8 cellular contexts compared by ENCODE assay signal in genomic region chr20:51563141-51563596, GRCh38. TPM values are rescaled to one million over a fixed set of nuclear protein-coding genes. Genes with fewer than 3 reads are reported as not detected.
DNase-seq lines count a peak whose midpoint lies in the region; ATAC-seq and TF ChIP-seq lines count a peak whose summit lies in the region.

No MANE protein-coding gene starts in this region.

- H3K9me3 Mint-ChIP-seq in activated naive CD8-positive, alpha-beta T cell (ENCODE audit: low read depth): no peaks in the 10 kb centered on the region
- H3K9me3 Mint-ChIP-seq in activated naive CD8-positive, alpha-beta T cell treated with anti-CD3 and anti-CD28 coated beads for 36 hours: no peaks in the 10 kb centered on the region
- no peaks in the 10 kb centered on the region for H3K9me3 Mint-ChIP-seq in endodermal cell

- TF ChIP-seq POLR2A in vagina (IDR thresholded peaks at IDR 0.05): no peak

- H3K9me3 ChIP-seq in endodermal cell (ENCODE audit: control insufficient read depth, low read length): no peaks in the 10 kb centered on the region
- H3K9me3 ChIP-seq in muscle layer of duodenum (ENCODE audit: control insufficient read depth in 1 of 2, low read length in 2 of 2): no peaks in the 10 kb centered on the region
- H3K9me3 ChIP-seq in vagina: no peaks in the 10 kb centered on the region

- H3K4me1 ChIP-seq in endodermal cell (ENCODE audit: control insufficient read depth, insufficient read depth, low read length) (peaks cover 6% of the 10 kb centered on the region), muscle layer of duodenum (ENCODE audit: control insufficient read depth in 1 of 2, insufficient read depth in 2 of 2, low read length in 2 of 2) (peaks cover 29 to 48% of the 10 kb centered on the region in 2 donors), vagina (peaks cover 46% of the 10 kb centered on the region)

- TF ChIP-seq CTCF in endodermal cell (conservative IDR thresholded peaks at IDR 0.05) (no peak), vagina (IDR thresholded peaks at IDR 0.05) (no peak)

- no peaks in the 10 kb centered on the region for H3K36me3 Mint-ChIP-seq in activated naive CD8-positive, alpha-beta T cell
- no peaks in the 10 kb centered on the region for H3K36me3 Mint-ChIP-seq in activated naive CD8-positive, alpha-beta T cell treated with anti-CD3 and anti-CD28 coated beads for 36 hours
- H3K36me3 Mint-ChIP-seq in endodermal cell (ENCODE audit: low read depth): no peaks in the 10 kb centered on the region

- peaks cover 23% of the 10 kb centered on the region for H3K4me1 Mint-ChIP-seq in activated naive CD8-positive, alpha-beta T cell (ENCODE audit: low read depth)
- H3K4me1 Mint-ChIP-seq in activated naive CD8-positive, alpha-beta T cell treated with anti-CD3 and anti-CD28 coated beads for 36 hours: peaks cover 24% of the 10 kb centered on the region
- H3K4me1 Mint-ChIP-seq in endodermal cell: peaks cover 21% of the 10 kb centered on the region

- H3K27ac ChIP-seq in endodermal cell (ENCODE audit: low read depth, low read length): no peak overlapping the region
- H3K27ac ChIP-seq in muscle layer of duodenum (ENCODE audit: low read length): peak overlapping the region; percentile 77
- H3K27ac ChIP-seq in vagina: peak overlapping the region; percentile 91

- H3K4me3 Mint-ChIP-seq in activated naive CD8-positive, alpha-beta T cell: peak overlapping the region; percentile 75
- H3K4me3 Mint-ChIP-seq in activated naive CD8-positive, alpha-beta T cell treated with anti-CD3 and anti-CD28 coated beads for 36 hours: no peak overlapping the region
- H3K4me3 Mint-ChIP-seq in endodermal cell: peak overlapping the region; percentile 59

- no peak for ATAC-seq in HG02678 (IDR thresholded peaks at IDR 0.05; ENCODE audit: unreplicated experiment)

- peak overlapping the region; percentile 84 for H3K4me3 ChIP-seq in endodermal cell (ENCODE audit: low read length)
- H3K4me3 ChIP-seq in muscle layer of duodenum (ENCODE audit: low read depth in 1 of 2, low read length in 2 of 2): peak overlapping the region; percentile 72 to 79
- H3K4me3 ChIP-seq in vagina: peak overlapping the region; percentile 55 to 67

- intact Hi-C loops in vagina (cut with DNase I): no loop called here

- WGBS in endodermal cell (ENCODE audit: insufficient coverage in 1 of 2, insufficient read length in 1 of 2), 2 experiments: 18% methylated on average over 10 of the region's 10 CpGs; no CpG with 5 or more reads in 1 of the 2 experiments

- peak overlapping the region; percentile 71 for H3K9ac ChIP-seq in endodermal cell (ENCODE audit: extremely low read depth, low read length, poor library complexity, severe bottlenecking)

- H3K27me3 Mint-ChIP-seq in activated naive CD8-positive, alpha-beta T cell: peaks cover 25% of the 10 kb centered on the region
- H3K27me3 Mint-ChIP-seq in activated naive CD8-positive, alpha-beta T cell treated with anti-CD3 and anti-CD28 coated beads for 36 hours: peaks cover 63% of the 10 kb centered on the region
- peaks cover 65% of the 10 kb centered on the region for H3K27me3 Mint-ChIP-seq in endodermal cell (ENCODE audit: insufficient read depth)

- no peak for DNase-seq in activated naive CD8-positive, alpha-beta T cell treated with anti-CD3 and anti-CD28 coated beads for 36 hours
- DNase-seq in endodermal cell (no peak), vagina (ENCODE audit: extremely low spot score in 2 of 2) (no peak), H4 (ENCODE audit: low spot score) (no peak), NCI-H1105 treated with DMSO at 0.1 percent for 48 hours (lab: John Stamatoyannopoulos, UW) (no peak)

- no peak overlapping the region for H3K27ac Mint-ChIP-seq in activated naive CD8-positive, alpha-beta T cell
- H3K27ac Mint-ChIP-seq in activated naive CD8-positive, alpha-beta T cell treated with anti-CD3 and anti-CD28 coated beads for 36 hours: no peak overlapping the region
- H3K27ac Mint-ChIP-seq in endodermal cell: no peak overlapping the region

- H3K36me3 ChIP-seq in endodermal cell (ENCODE audit: control insufficient read depth, insufficient read depth, low read length): no peaks in the 10 kb centered on the region
- peaks cover 0 to 10% of the 10 kb centered on the region in 2 donors for H3K36me3 ChIP-seq in muscle layer of duodenum (ENCODE audit: control insufficient read depth in 1 of 2, insufficient read depth in 2 of 2, low read length in 2 of 2)
- H3K36me3 ChIP-seq in vagina: no peaks in the 10 kb centered on the region

- H3K27me3 ChIP-seq in endodermal cell (ENCODE audit: control insufficient read depth, insufficient read depth, low read length, poor library complexity, severe bottlenecking): peaks cover 47% of the 10 kb centered on the region
- H3K27me3 ChIP-seq in muscle layer of duodenum (ENCODE audit: low read depth, low read length): peaks cover 11% of the 10 kb centered on the region
- H3K27me3 ChIP-seq in vagina: no peaks in the 10 kb centered on the region

RNA-seq across cellular contexts. Expression of gene NFATC2, which starts 20.6 kb away (rescaled TPM):
- total RNA-seq in activated naive CD8-positive, alpha-beta T cell treated with anti-CD3 and anti-CD28 coated beads for 36 hours: 10 to 100 TPM; 31.0 to 31.7 TPM
- total RNA-seq in endodermal cell: 1 to 10 TPM; 1.5 to 2.1 TPM
- polyA plus RNA-seq in endodermal cell (2013, experiment 1 of 2): 1.2 TPM
- 0.87 TPM for polyA plus RNA-seq in endodermal cell (2013, experiment 2 of 2)
- total RNA-seq in vagina: 7.4 TPM
- 0.08 and 0.23 TPM in 2 replicates for total RNA-seq in H4 (2014; rRNA removed; shearing (Covaris generic))
